23 cellular contexts compared by ENCODE assay signal in the genomic region with DNA sequence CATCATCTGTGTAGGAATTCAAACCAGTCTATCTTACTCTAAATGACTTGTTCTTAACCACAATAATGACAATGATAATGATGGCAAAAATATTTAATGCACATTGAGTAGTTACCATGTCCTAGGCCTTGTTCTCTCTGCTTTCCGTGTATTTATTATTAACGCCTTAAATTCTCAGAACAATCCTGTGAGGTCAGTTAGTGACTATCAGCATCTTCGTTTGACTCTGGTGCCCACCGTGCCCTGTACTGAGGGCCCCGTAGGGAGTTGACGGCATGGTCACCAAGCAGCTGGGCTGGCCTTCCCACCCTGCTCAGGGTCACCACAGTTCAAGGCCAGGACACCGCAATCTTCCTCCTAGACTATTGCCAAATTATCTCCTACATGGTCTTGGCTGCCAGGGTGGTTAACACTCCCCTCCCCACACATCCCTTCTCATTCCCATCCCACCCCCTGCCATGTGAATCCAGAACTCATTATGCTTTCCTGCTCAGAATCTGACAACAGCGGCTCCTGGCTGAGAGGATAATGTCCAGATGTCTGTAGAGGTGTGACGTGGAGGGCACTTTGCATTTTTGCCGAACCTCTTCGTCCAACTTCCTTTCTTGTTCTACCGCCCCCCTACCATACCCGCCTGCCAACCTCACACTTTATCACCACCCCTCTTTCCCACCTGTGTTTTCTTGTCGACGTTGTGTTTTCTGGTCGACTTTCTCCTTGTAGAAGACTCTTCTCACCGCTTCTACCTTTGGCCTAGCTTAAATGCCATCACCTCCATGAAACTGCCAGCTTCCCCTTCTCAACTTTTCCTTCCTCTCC. TPM values are rescaled to one million over a fixed set of nuclear protein-coding genes. Genes with fewer than 3 reads are reported as not detected.
DNase-seq lines count a peak whose midpoint lies in the region; ATAC-seq and TF ChIP-seq lines count a peak whose summit lies in the region.
"Had no signal": no experiment of that assay in that cellular context is flagged by ENCODE, and none has a peak within 500 bp of the region (broad histone marks: within the 10 kb centered on the region; RNA-seq: fewer than 3 reads in every experiment).

No MANE protein-coding gene starts in this region.

- no peaks in the 10 kb centered on the region for H3K4me1 Mint-ChIP-seq in activated CD4-positive, alpha-beta memory T cell treated with anti-CD3 and anti-CD28 coated beads, Interleukin-2, amount 10 ng/mL, durations not matched to agents 7 days and 5 days
- no peaks in the 10 kb centered on the region for H3K4me1 Mint-ChIP-seq in activated CD4-positive, alpha-beta memory T cell treated with anti-CD3 and anti-CD28 coated beads for 36 hours (ENCODE audit: low read depth)
- no peaks in the 10 kb centered on the region for H3K4me1 Mint-ChIP-seq in activated naive CD4-positive, alpha-beta T cell treated with anti-CD3 and anti-CD28 coated beads, Interleukin-2, amount 10 ng/mL, durations not matched to agents 7 days and 5 days
- no peaks in the 10 kb centered on the region for H3K4me1 Mint-ChIP-seq in stimulated activated memory B cell treated with anti-CD40 and anti-IgM and Interleukin-4, amounts not matched to agents 10 μg/mL and 1 μg/mL and 100 μg/mL, for 72 hours
- H3K4me1 Mint-ChIP-seq: CD4-positive, alpha-beta memory T cell had no signal

- peak; percentile 9 for DNase-seq in activated CD4-positive, alpha-beta memory T cell treated with anti-CD3 and anti-CD28 coated beads, Interleukin-2, amount 10 ng/mL, durations not matched to agents 7 days and 5 days
- DNase-seq in activated CD4-positive, alpha-beta memory T cell treated with anti-CD3 and anti-CD28 coated beads for 36 hours, result no peak
- DNase-seq in Ammon's horn (ENCODE audit: low spot score) (peak; percentile 0), coronary artery (ENCODE audit: low spot score) (peak; percentile 64), mesenteric fat pad (ENCODE audit: low spot score) (peak; percentile 64), NCI-H2081 treated with DMSO at 0.1 percent for 48 hours (lab: John Stamatoyannopoulos, UW) (no peak)
- no peak for DNase-seq in activated naive CD4-positive, alpha-beta T cell treated with anti-CD3 and anti-CD28 coated beads, Interleukin-2, amount 10 ng/mL, durations not matched to agents 7 days and 5 days
- DNase-seq: 8988T; BE2C; Calu3; CD4-positive, alpha-beta memory T cell; DMS53; EL; HFFc6; NCI-H1105; NCI-H2081; NCI-H510A; NCI-H774; OCI-M1; SHP77 treated with DMSO at 0.1 percent for 48 hours had no signal

- H3K4me3 Mint-ChIP-seq in activated CD4-positive, alpha-beta memory T cell treated with anti-CD3 and anti-CD28 coated beads, Interleukin-2, amount 10 ng/mL, durations not matched to agents 7 days and 5 days, result no peak overlapping the region
- no peak overlapping the region for H3K4me3 Mint-ChIP-seq in activated CD4-positive, alpha-beta memory T cell treated with anti-CD3 and anti-CD28 coated beads for 36 hours
- no peak overlapping the region for H3K4me3 Mint-ChIP-seq in activated naive CD4-positive, alpha-beta T cell treated with anti-CD3 and anti-CD28 coated beads, Interleukin-2, amount 10 ng/mL, durations not matched to agents 7 days and 5 days
- no peak overlapping the region for H3K4me3 Mint-ChIP-seq in stimulated activated memory B cell treated with anti-CD40 and anti-IgM and Interleukin-4, amounts not matched to agents 10 μg/mL and 1 μg/mL and 100 μg/mL, for 72 hours
- H3K4me3 Mint-ChIP-seq: CD4-positive, alpha-beta memory T cell; HFFc6 had no signal

- intact Hi-C loops in activated CD4-positive, alpha-beta memory T cell treated with anti-CD3 and anti-CD28 coated beads for 36 hours (cut with micrococcal nuclease), result loop anchor here (1.0 to 2.0 kb wide), 3 partner anchors 53 to 139 kb away; no protein-coding TSS in a partner anchor

- H3K36me3 Mint-ChIP-seq in activated CD4-positive, alpha-beta memory T cell treated with anti-CD3 and anti-CD28 coated beads, Interleukin-2, amount 10 ng/mL, durations not matched to agents 7 days and 5 days (ENCODE audit: low read depth), result no peaks in the 10 kb centered on the region
- no peaks in the 10 kb centered on the region for H3K36me3 Mint-ChIP-seq in activated CD4-positive, alpha-beta memory T cell treated with anti-CD3 and anti-CD28 coated beads for 36 hours
- no peaks in the 10 kb centered on the region for H3K36me3 Mint-ChIP-seq in activated naive CD4-positive, alpha-beta T cell treated with anti-CD3 and anti-CD28 coated beads, Interleukin-2, amount 10 ng/mL, durations not matched to agents 7 days and 5 days
- no peaks in the 10 kb centered on the region for H3K36me3 Mint-ChIP-seq in stimulated activated memory B cell treated with anti-CD40 and anti-IgM and Interleukin-4, amounts not matched to agents 10 μg/mL and 1 μg/mL and 100 μg/mL, for 72 hours
- H3K36me3 Mint-ChIP-seq: CD4-positive, alpha-beta memory T cell had no signal

- POLR2A ChIA-PET in activated CD4-positive, alpha-beta memory T cell treated with anti-CD3 and anti-CD28 coated beads, Interleukin-2, amount 10 ng/mL, durations not matched to agents 7 days and 5 days (lab: Charles Lee), result no interaction called here
- POLR2A ChIA-PET in activated CD4-positive, alpha-beta memory T cell treated with anti-CD3 and anti-CD28 coated beads for 36 hours (lab: Charles Lee), result no interaction called here

- TF ChIP-seq CTCF in coronary artery (IDR thresholded peaks at IDR 0.05), result no peak

- ATAC-seq in stimulated activated memory B cell treated with anti-CD40 and anti-IgM and Interleukin-4, amounts not matched to agents 10 μg/mL and 1 μg/mL and 100 μg/mL, for 72 hours, result no peak
- ATAC-seq: GM12878, K562 had no signal

- no peak overlapping the region for H3K27ac ChIP-seq in coronary artery

- CTCF ChIA-PET in activated CD4-positive, alpha-beta memory T cell treated with anti-CD3 and anti-CD28 coated beads, Interleukin-2, amount 10 ng/mL, durations not matched to agents 7 days and 5 days (lab: Charles Lee), result interaction anchor here (0.8 to 1.2 kb wide), 2 partner anchors 32 to 55 kb away, joined by 3 to 4 read pairs; no protein-coding TSS in a partner anchor
- CTCF ChIA-PET in activated CD4-positive, alpha-beta memory T cell treated with anti-CD3 and anti-CD28 coated beads for 36 hours (lab: Charles Lee), result interaction anchor here (0.6 to 2.3 kb wide), 8 partner anchors 9 to 244 kb away, joined by 3 to 37 read pairs (median 4); no protein-coding TSS in a partner anchor
- CTCF ChIA-PET in activated naive CD4-positive, alpha-beta T cell treated with anti-CD3 and anti-CD28 coated beads, Interleukin-2, amount 10 ng/mL, durations not matched to agents 7 days and 5 days (lab: Charles Lee), result no interaction called here

- no peak overlapping the region for H3K4me3 ChIP-seq in coronary artery
- H3K4me3 ChIP-seq: GM12878, K562 had no signal

- H3K9me3 Mint-ChIP-seq in activated CD4-positive, alpha-beta memory T cell treated with anti-CD3 and anti-CD28 coated beads, Interleukin-2, amount 10 ng/mL, durations not matched to agents 7 days and 5 days, result no peaks in the 10 kb centered on the region
- no peaks in the 10 kb centered on the region for H3K9me3 Mint-ChIP-seq in activated CD4-positive, alpha-beta memory T cell treated with anti-CD3 and anti-CD28 coated beads for 36 hours
- H3K9me3 Mint-ChIP-seq in activated naive CD4-positive, alpha-beta T cell treated with anti-CD3 and anti-CD28 coated beads, Interleukin-2, amount 10 ng/mL, durations not matched to agents 7 days and 5 days, result no peaks in the 10 kb centered on the region
- no peaks in the 10 kb centered on the region for H3K9me3 Mint-ChIP-seq in stimulated activated memory B cell treated with anti-CD40 and anti-IgM and Interleukin-4, amounts not matched to agents 10 μg/mL and 1 μg/mL and 100 μg/mL, for 72 hours
- H3K9me3 Mint-ChIP-seq: CD4-positive, alpha-beta memory T cell; HFFc6 had no signal

- no peak overlapping the region for H3K27ac Mint-ChIP-seq in activated CD4-positive, alpha-beta memory T cell treated with anti-CD3 and anti-CD28 coated beads, Interleukin-2, amount 10 ng/mL, durations not matched to agents 7 days and 5 days
- H3K27ac Mint-ChIP-seq in activated CD4-positive, alpha-beta memory T cell treated with anti-CD3 and anti-CD28 coated beads for 36 hours, result no peak overlapping the region
- H3K27ac Mint-ChIP-seq in activated naive CD4-positive, alpha-beta T cell treated with anti-CD3 and anti-CD28 coated beads, Interleukin-2, amount 10 ng/mL, durations not matched to agents 7 days and 5 days, result no peak overlapping the region
- no peak overlapping the region for H3K27ac Mint-ChIP-seq in stimulated activated memory B cell treated with anti-CD40 and anti-IgM and Interleukin-4, amounts not matched to agents 10 μg/mL and 1 μg/mL and 100 μg/mL, for 72 hours
- H3K27ac Mint-ChIP-seq: HFFc6 had no signal

- no peaks in the 10 kb centered on the region for H3K27me3 Mint-ChIP-seq in activated CD4-positive, alpha-beta memory T cell treated with anti-CD3 and anti-CD28 coated beads, Interleukin-2, amount 10 ng/mL, durations not matched to agents 7 days and 5 days
- H3K27me3 Mint-ChIP-seq in activated CD4-positive, alpha-beta memory T cell treated with anti-CD3 and anti-CD28 coated beads for 36 hours, result peaks cover 1% of the 10 kb centered on the region
- H3K27me3 Mint-ChIP-seq in activated naive CD4-positive, alpha-beta T cell treated with anti-CD3 and anti-CD28 coated beads, Interleukin-2, amount 10 ng/mL, durations not matched to agents 7 days and 5 days, result peaks cover 2% of the 10 kb centered on the region
- H3K27me3 Mint-ChIP-seq in stimulated activated memory B cell treated with anti-CD40 and anti-IgM and Interleukin-4, amounts not matched to agents 10 μg/mL and 1 μg/mL and 100 μg/mL, for 72 hours, result peaks cover 27% of the 10 kb centered on the region

RNA-seq across cellular contexts. Expression of a gene that starts 33.4 kb away (rescaled TPM):
- not detected for total RNA-seq in activated CD4-positive, alpha-beta memory T cell treated with anti-CD3 and anti-CD28 coated beads, Interleukin-2, amount 10 ng/mL, durations not matched to agents 7 days and 5 days
- not detected for total RNA-seq in activated CD4-positive, alpha-beta memory T cell treated with anti-CD3 and anti-CD28 coated beads for 36 hours
- total RNA-seq in mesenteric fat pad, result not detected
- total RNA-seq: Calu3; CD4-positive, alpha-beta memory T cell; GM12878; HFFc6; K562 had no signal

RNA-seq across cellular contexts. Expression of a gene that starts 59.2 kb away (rescaled TPM):
- total RNA-seq in activated CD4-positive, alpha-beta memory T cell treated with anti-CD3 and anti-CD28 coated beads, Interleukin-2, amount 10 ng/mL, durations not matched to agents 7 days and 5 days, result not detected
- not detected for total RNA-seq in activated CD4-positive, alpha-beta memory T cell treated with anti-CD3 and anti-CD28 coated beads for 36 hours
- total RNA-seq in mesenteric fat pad, result 11.5 TPM
- total RNA-seq: CD4-positive, alpha-beta memory T cell; GM12878; HFFc6; K562 had no signal

Comparison
In these comparisons a context has a peak if more than half of its experiments do, and no peak if none do; other contexts are left out.
1. DNase-seq: peak in activated CD4-positive, alpha-beta memory T cell treated with anti-CD3 and anti-CD28 coated beads, Interleukin-2, amount 10 ng/mL, durations not matched to agents 7 days and 5 days (single experiment), Ammon's horn (single experiment), coronary artery (single experiment) and mesenteric fat pad (single experiment); none in activated CD4-positive, alpha-beta memory T cell treated with anti-CD3 and anti-CD28 coated beads for 36 hours (single experiment), NCI-H2081 treated with DMSO at 0.1 percent for 48 hours (single experiment) and activated naive CD4-positive, alpha-beta T cell treated with anti-CD3 and anti-CD28 coated beads, Interleukin-2, amount 10 ng/mL, durations not matched to agents 7 days and 5 days (single experiment).
2. RNA of a gene that starts 59.2 kb away (total RNA-seq): 11.5 TPM in mesenteric fat pad (single experiment); not detected in activated CD4-positive, alpha-beta memory T cell treated with anti-CD3 and anti-CD28 coated beads, Interleukin-2, amount 10 ng/mL, durations not matched to agents 7 days and 5 days and not detected in activated CD4-positive, alpha-beta memory T cell treated with anti-CD3 and anti-CD28 coated beads for 36 hours; every median in the first group is over 10 times any median in the second.